Comparison of ENCODE assay signal across 9 cellular contexts in genomic region chr16:82761858-82762257, GRCh38.
DNase-seq lines count a peak whose midpoint lies in the region; ATAC-seq and TF ChIP-seq lines count a peak whose summit lies in the region.
"Had no signal": no experiment of that assay in that cellular context is flagged by ENCODE, and none has a peak within 500 bp of the region (broad histone marks: within the 10 kb centered on the region; RNA-seq: fewer than 3 reads in every experiment).

No MANE protein-coding gene starts in this region.

- H3K79me2 ChIP-seq in ACC112 (ENCODE audit: control insufficient read depth, insufficient read depth, low read length, unreplicated experiment), result no peaks in the 10 kb centered on the region

- no peaks in the 10 kb centered on the region for H3K36me3 Mint-ChIP-seq in memory B cell
- H3K36me3 Mint-ChIP-seq in activated CD4-positive, alpha-beta memory T cell treated with anti-CD3 and anti-CD28 coated beads, Interleukin-2, amount 10 ng/mL, durations not matched to agents 7 days and 5 days (ENCODE audit: low read depth), result no peaks in the 10 kb centered on the region
- H3K36me3 Mint-ChIP-seq in Calu3 (ENCODE audit: insufficient read depth, unreplicated experiment), result no peaks in the 10 kb centered on the region

- H3K27ac Mint-ChIP-seq in memory B cell, result peak overlapping the region; percentile 66
- no peak overlapping the region for H3K27ac Mint-ChIP-seq in activated CD4-positive, alpha-beta memory T cell treated with anti-CD3 and anti-CD28 coated beads, Interleukin-2, amount 10 ng/mL, durations not matched to agents 7 days and 5 days
- H3K27ac Mint-ChIP-seq in Calu3 (ENCODE audit: unreplicated experiment), result no peak overlapping the region

- H3K4me3 Mint-ChIP-seq in memory B cell (peak overlapping the region; percentile 74), Calu3 (ENCODE audit: low read depth, unreplicated experiment) (no peak overlapping the region)
- H3K4me3 Mint-ChIP-seq in activated CD4-positive, alpha-beta memory T cell treated with anti-CD3 and anti-CD28 coated beads, Interleukin-2, amount 10 ng/mL, durations not matched to agents 7 days and 5 days, result no peak overlapping the region

- H3K27ac ChIP-seq in ACC112 (ENCODE audit: low read depth, low read length) (peak overlapping the region; percentile 63), dorsolateral prefrontal cortex (peak overlapping the region in 41 of 59 donors; percentile 3 to 75 (median 46)), Peyer's patch (no peak overlapping the region)

- H3K9me3 ChIP-seq in Peyer's patch, result no peaks in the 10 kb centered on the region

- TF ChIP-seq POLR2A in Peyer's patch (IDR thresholded peaks at IDR 0.05), result no peak

- POLR2A ChIA-PET in activated CD4-positive, alpha-beta memory T cell treated with anti-CD3 and anti-CD28 coated beads, Interleukin-2, amount 10 ng/mL, durations not matched to agents 7 days and 5 days (lab: Charles Lee), result no interaction called here

- no peaks in the 10 kb centered on the region for H3K27me3 Mint-ChIP-seq in memory B cell
- peaks cover 6% of the 10 kb centered on the region for H3K27me3 Mint-ChIP-seq in activated CD4-positive, alpha-beta memory T cell treated with anti-CD3 and anti-CD28 coated beads, Interleukin-2, amount 10 ng/mL, durations not matched to agents 7 days and 5 days
- no peaks in the 10 kb centered on the region for H3K27me3 Mint-ChIP-seq in Calu3 (ENCODE audit: unreplicated experiment)

- H3K4me1 ChIP-seq in ACC112 (ENCODE audit: control insufficient read depth, insufficient read depth, low read length, unreplicated experiment), result peaks cover 14% of the 10 kb centered on the region
- H3K4me1 ChIP-seq in Peyer's patch, result peaks cover 0 to 17% (median 0%) of the 10 kb centered on the region in 4 donors

- H3K36me3 ChIP-seq in ACC112 (ENCODE audit: insufficient read depth, low read length) (no peaks in the 10 kb centered on the region), Peyer's patch (no peaks in the 10 kb centered on the region)

- H3K9me3 Mint-ChIP-seq in memory B cell (no peaks in the 10 kb centered on the region), Calu3 (ENCODE audit: low read depth, unreplicated experiment) (peaks cover 13% of the 10 kb centered on the region)
- no peaks in the 10 kb centered on the region for H3K9me3 Mint-ChIP-seq in activated CD4-positive, alpha-beta memory T cell treated with anti-CD3 and anti-CD28 coated beads, Interleukin-2, amount 10 ng/mL, durations not matched to agents 7 days and 5 days

- H3K27me3 ChIP-seq in ACC112 (ENCODE audit: insufficient read depth, low read length), result no peaks in the 10 kb centered on the region
- no peaks in the 10 kb centered on the region for H3K27me3 ChIP-seq in dorsolateral prefrontal cortex
- no peaks in the 10 kb centered on the region for H3K27me3 ChIP-seq in Peyer's patch

- TF ChIP-seq CTCF in dorsolateral prefrontal cortex (IDR thresholded peaks at IDR 0.05 in 54 of 56, conservative IDR thresholded peaks at IDR 0.05 in 2 of 56; ENCODE audit: low read depth in 1 of 56, partially characterized antibody in 56 of 56), result no peak
- TF ChIP-seq CTCF in Peyer's patch (IDR thresholded peaks at IDR 0.05), result no peak
- no peak for TF ChIP-seq CTCF in Calu3 (IDR thresholded peaks at IDR 0.05; ENCODE audit: unreplicated experiment)

- peak; percentile 62 for ATAC-seq in memory B cell (ENCODE audit: low read depth)

- BruUV-seq in Calu3 (replicated peaks; lab: Mats Ljungman, UMichigan), result no TSS peak

- CTCF ChIA-PET in activated CD4-positive, alpha-beta memory T cell treated with anti-CD3 and anti-CD28 coated beads, Interleukin-2, amount 10 ng/mL, durations not matched to agents 7 days and 5 days (lab: Charles Lee), result interaction anchor here (0.9 kb wide), 1 partner anchor 121 kb away, joined by 3 read pairs; no protein-coding TSS in a partner anchor
- CTCF ChIA-PET in Calu3 (lab: Charles Lee), result no interaction called here

- intact Hi-C loops in dorsolateral prefrontal cortex (cut with DNase I), result no loop called here
- intact Hi-C loops in posterior vena cava (cut with DNase I), result no loop called here
- intact Hi-C loops in Calu3 (cut with micrococcal nuclease; ENCODE audit: unreplicated experiment), result no loop called here

- H3K4me3 ChIP-seq in ACC112 (ENCODE audit: low read depth, low read length) (peak overlapping the region; percentile 25), dorsolateral prefrontal cortex (peak overlapping the region in 28 of 59 donors; percentile 2 to 52 (median 29)), Peyer's patch (no peak overlapping the region)

- DNase-seq in HT1080 (ENCODE audit: low read depth) (peak; percentile 56), dorsolateral prefrontal cortex (no peak), memory B cell (ENCODE audit: low spot score in 2 of 2) (no peak), Peyer's patch (no peak), posterior vena cava (ENCODE audit: low spot score) (no peak), Calu3 (no peak)
- no peak for DNase-seq in activated CD4-positive, alpha-beta memory T cell treated with anti-CD3 and anti-CD28 coated beads, Interleukin-2, amount 10 ng/mL, durations not matched to agents 7 days and 5 days
- DNase-seq: foreskin melanocyte had no signal

- H2AFZ ChIP-seq in ACC112 (ENCODE audit: low read length, unreplicated experiment), result no peak overlapping the region

- H3K4me1 Mint-ChIP-seq in memory B cell, result peaks cover 13% of the 10 kb centered on the region
- peaks cover 6% of the 10 kb centered on the region for H3K4me1 Mint-ChIP-seq in activated CD4-positive, alpha-beta memory T cell treated with anti-CD3 and anti-CD28 coated beads, Interleukin-2, amount 10 ng/mL, durations not matched to agents 7 days and 5 days
- H3K4me1 Mint-ChIP-seq in Calu3 (ENCODE audit: low read depth, unreplicated experiment), result no peaks in the 10 kb centered on the region

Comparison
In these comparisons a context has a peak if more than half of its experiments do, and no peak if none do; other contexts are left out.
1. H3K27ac ChIP-seq: peak in ACC112 (single experiment) and dorsolateral prefrontal cortex (41 of 59); none in Peyer's patch (0 of 4).